1 cellular context compared by ENCODE assay signal in genomic region chr1:92961896-92962752, GRCh38.
TF ChIP-seq lines count a peak whose summit lies in the region.

No MANE protein-coding gene starts in this region.

TF ChIP-seq in K562, 482 proteins besides CTCF, POLR2A, EP300 and RAD21 (continued from another document and continues in another):
- peak; percentile 41; the same call in 1 of the 2 replicates for TF ChIP-seq ZBTB40 (IDR thresholded peaks at IDR 0.05)
- TF ChIP-seq ZBTB40 (CRISPR knock-in tag; IDR thresholded peaks at IDR 0.05): no peak
- TF ChIP-seq ZNF445 (CRISPR knock-in tag; IDR thresholded peaks at IDR 0.05; ENCODE audit: low read depth): no peak
- TF ChIP-seq ZNF407 (IDR thresholded peaks at IDR 0.05; ENCODE audit: low read depth): no peak
- TF ChIP-seq GTF2F1 (IDR thresholded peaks at IDR 0.05; ENCODE audit: low read depth, low read length): no peak
- TF ChIP-seq MCM3 (IDR thresholded peaks at IDR 0.05): no peak
- TF ChIP-seq ZNF3 (CRISPR knock-in tag; IDR thresholded peaks at IDR 0.05): no peak
- TF ChIP-seq MTA1 (IDR thresholded peaks at IDR 0.05; ENCODE audit: borderline replicate concordance): no peak
- no peak for TF ChIP-seq SREBF1 (IDR thresholded peaks at IDR 0.05; ENCODE audit: borderline replicate concordance, low read depth, low read length)
- TF ChIP-seq ZBTB8A (IDR thresholded peaks at IDR 0.05; ENCODE audit: partially characterized antibody): no peak
- no peak for TF ChIP-seq ARNT (IDR thresholded peaks at IDR 0.05)
- TF ChIP-seq PREB (CRISPR knock-in tag; IDR thresholded peaks at IDR 0.05): no peak
- TF ChIP-seq SLC30A9 (CRISPR knock-in tag; IDR thresholded peaks at IDR 0.05): no peak
- no peak for TF ChIP-seq ZNF253 (CRISPR knock-in tag; conservative IDR thresholded peaks at IDR 0.05)
- TF ChIP-seq NRF1 (conservative IDR thresholded peaks at IDR 0.05 in 1 of 2, IDR thresholded peaks at IDR 0.05 in 1 of 2): peak in 1 of 2 experiments; percentile 36; a peak in 2 of 4 replicates
- no peak for TF ChIP-seq C11orf30 (IDR thresholded peaks at IDR 0.05; ENCODE audit: low read depth)
- no peak for TF ChIP-seq ATF3 (IDR thresholded peaks at IDR 0.05)
- TF ChIP-seq ATF3 (CRISPR knock-in tag; conservative IDR thresholded peaks at IDR 0.05): no peak
- no peak for TF ChIP-seq ZHX1 (conservative IDR thresholded peaks at IDR 0.05; ENCODE audit: low read length)
- TF ChIP-seq CHCHD3 (CRISPR knock-in tag; IDR thresholded peaks at IDR 0.05): no peak
- no peak for TF ChIP-seq ZNF134 (CRISPR knock-in tag; conservative IDR thresholded peaks at IDR 0.05)
- TF ChIP-seq STAT5B (CRISPR knock-in tag; IDR thresholded peaks at IDR 0.05): no peak
- no peak for TF ChIP-seq SRSF1 (IDR thresholded peaks at IDR 0.05; ENCODE audit: low read depth, low read length)
- TF ChIP-seq MAFK (IDR thresholded peaks at IDR 0.05; ENCODE audit: low read length): no peak
- no peak for TF ChIP-seq ZNF551 (CRISPR knock-in tag; IDR thresholded peaks at IDR 0.05)
- no peak for TF ChIP-seq RAD51 (IDR thresholded peaks at IDR 0.05; ENCODE audit: borderline replicate concordance, low read depth)
- no peak for TF ChIP-seq MCM5 (IDR thresholded peaks at IDR 0.05; ENCODE audit: low read depth)
- no peak for TF ChIP-seq PURB (CRISPR knock-in tag; IDR thresholded peaks at IDR 0.05; ENCODE audit: low read depth)
- no peak for TF ChIP-seq THAP12 (CRISPR knock-in tag; IDR thresholded peaks at IDR 0.05)
- TF ChIP-seq HIVEP1 (CRISPR knock-in tag; IDR thresholded peaks at IDR 0.05): no peak
- TF ChIP-seq NR1H2 (CRISPR knock-in tag; IDR thresholded peaks at IDR 0.05): 0 out of 2 replicates have a peak, but pooled peaks have one; percentile 36
- TF ChIP-seq JUN (IDR thresholded peaks at IDR 0.05; ENCODE audit: borderline replicate concordance, low read depth, low read length): no peak
- TF ChIP-seq JUN (CRISPR knock-in tag; IDR thresholded peaks at IDR 0.05; ENCODE audit: borderline replicate concordance): no peak
- TF ChIP-seq FOSL1 (tag; conservative IDR thresholded peaks at IDR 0.05): peak; percentile 12; the same call in 1 of the 2 replicates
- no peak for TF ChIP-seq THAP7 (CRISPR knock-in tag; IDR thresholded peaks at IDR 0.05)
